3 cellular contexts compared by ENCODE assay signal in the genomic region with DNA sequence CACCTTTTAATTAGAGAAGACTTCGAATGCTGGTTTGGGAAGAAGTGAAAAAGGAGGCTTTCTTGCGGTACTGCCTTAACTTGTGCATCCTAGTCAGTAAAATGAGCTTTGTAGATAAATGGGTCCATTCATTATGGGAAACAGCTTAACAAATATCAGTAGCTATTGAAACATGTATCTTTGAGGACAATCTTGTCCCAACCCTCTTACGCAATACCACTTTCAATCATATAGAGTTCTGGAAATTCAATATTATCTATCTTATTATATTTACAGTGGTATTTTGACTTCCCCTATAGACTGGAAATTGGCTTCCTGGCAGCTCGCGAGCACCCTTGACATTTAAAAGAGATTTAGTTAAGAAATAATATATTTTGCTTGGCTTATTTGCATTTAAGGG.
TF ChIP-seq lines count a peak whose summit lies in the region.

No MANE protein-coding gene starts in this region.

TF ChIP-seq in HepG2, 621 proteins besides CTCF, POLR2A, EP300 and RAD21:
- TF ChIP-seq CEBPB (IDR thresholded peaks at IDR 0.05; ENCODE audit: borderline replicate concordance, low read depth, low read length) (peak; percentile 85), ATF1 (CRISPR knock-in tag; IDR thresholded peaks at IDR 0.05) (no peak)

TF ChIP-seq in IMR-90, 13 proteins besides CTCF, POLR2A, EP300 and RAD21:
- peak; percentile 88 for TF ChIP-seq CEBPB (IDR thresholded peaks at IDR 0.05; ENCODE audit: low read depth, low read length)
- no peak for TF ChIP-seq FOS (IDR thresholded peaks at IDR 0.05; ENCODE audit: low read depth, low read length)
- TF ChIP-seq RFX5 (IDR thresholded peaks at IDR 0.05; ENCODE audit: low read depth, low read length), result no peak
- TF ChIP-seq, protein P1, sequence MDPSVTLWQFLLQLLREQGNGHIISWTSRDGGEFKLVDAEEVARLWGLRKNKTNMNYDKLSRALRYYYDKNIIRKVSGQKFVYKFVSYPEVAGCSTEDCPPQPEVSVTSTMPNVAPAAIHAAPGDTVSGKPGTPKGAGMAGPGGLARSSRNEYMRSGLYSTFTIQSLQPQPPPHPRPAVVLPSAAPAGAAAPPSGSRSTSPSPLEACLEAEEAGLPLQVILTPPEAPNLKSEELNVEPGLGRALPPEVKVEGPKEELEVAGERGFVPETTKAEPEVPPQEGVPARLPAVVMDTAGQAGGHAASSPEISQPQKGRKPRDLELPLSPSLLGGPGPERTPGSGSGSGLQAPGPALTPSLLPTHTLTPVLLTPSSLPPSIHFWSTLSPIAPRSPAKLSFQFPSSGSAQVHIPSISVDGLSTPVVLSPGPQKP (IDR thresholded peaks at IDR 0.05; ENCODE audit: borderline replicate concordance, low read depth, low read length), result no peak
TF ChIP-seq in IMR-90: peak in this region for 1.

TF ChIP-seq in K562, 482 proteins besides CTCF, POLR2A, EP300 and RAD21:
- TF ChIP-seq EWSR1 (IDR thresholded peaks at IDR 0.05; ENCODE audit: borderline replicate concordance, low read depth, partially characterized antibody) (no peak), JUN (IDR thresholded peaks at IDR 0.05; ENCODE audit: borderline replicate concordance, low read depth, low read length) (no peak), JUN (CRISPR knock-in tag; IDR thresholded peaks at IDR 0.05; ENCODE audit: borderline replicate concordance) (no peak), CEBPB (tag; IDR thresholded peaks at IDR 0.05) (peak; percentile 79), CEBPG (CRISPR knock-in tag; IDR thresholded peaks at IDR 0.05) (no peak), CEBPG (tag; conservative IDR thresholded peaks at IDR 0.05 in 1 of 2, IDR thresholded peaks at IDR 0.05 in 1 of 2) (peak; percentile 19 to 91; a peak in 3 of 4 replicates)
- TF ChIP-seq, protein P2, sequence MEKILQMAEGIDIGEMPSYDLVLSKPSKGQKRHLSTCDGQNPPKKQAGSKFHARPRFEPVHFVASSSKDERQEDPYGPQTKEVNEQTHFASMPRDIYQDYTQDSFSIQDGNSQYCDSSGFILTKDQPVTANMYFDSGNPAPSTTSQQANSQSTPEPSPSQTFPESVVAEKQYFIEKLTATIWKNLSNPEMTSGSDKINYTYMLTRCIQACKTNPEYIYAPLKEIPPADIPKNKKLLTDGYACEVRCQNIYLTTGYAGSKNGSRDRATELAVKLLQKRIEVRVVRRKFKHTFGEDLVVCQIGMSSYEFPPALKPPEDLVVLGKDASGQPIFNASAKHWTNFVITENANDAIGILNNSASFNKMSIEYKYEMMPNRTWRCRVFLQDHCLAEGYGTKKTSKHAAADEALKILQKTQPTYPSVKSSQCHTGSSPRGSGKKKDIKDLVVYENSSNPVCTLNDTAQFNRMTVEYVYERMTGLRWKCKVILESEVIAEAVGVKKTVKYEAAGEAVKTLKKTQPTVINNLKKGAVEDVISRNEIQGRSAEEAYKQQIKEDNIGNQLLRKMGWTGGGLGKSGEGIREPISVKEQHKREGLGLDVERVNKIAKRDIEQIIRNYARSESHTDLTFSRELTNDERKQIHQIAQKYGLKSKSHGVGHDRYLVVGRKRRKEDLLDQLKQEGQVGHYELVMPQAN (IDR thresholded peaks at IDR 0.05; ENCODE audit: borderline replicate concordance), result no peak
TF ChIP-seq in K562: peak in this region for 2.
